Comparison of ENCODE assay signal across 19 cellular contexts in genomic region chr14:96582641-96582980, GRCh38.
DNase-seq lines count a peak whose midpoint lies in the region; ATAC-seq and TF ChIP-seq lines count a peak whose summit lies in the region.
"Had no signal": no experiment of that assay in that cellular context is flagged by ENCODE, and none has a peak within 500 bp of the region (broad histone marks: within the 10 kb centered on the region; RNA-seq: fewer than 3 reads in every experiment).

No MANE protein-coding gene starts in this region.

- H2BK5ac ChIP-seq in neuronal stem cell (ENCODE audit: low read length) = no peak overlapping the region

- peak overlapping the region; percentile 73 for H4K91ac ChIP-seq in neuronal stem cell (ENCODE audit: low read depth, low read length, poor library complexity)

- no peak overlapping the region for H2AFZ ChIP-seq in neuronal stem cell (ENCODE audit: low read length)

- no peak overlapping the region for H3K23ac ChIP-seq in neuronal stem cell (ENCODE audit: low read depth, low read length, poor library complexity)

- TF ChIP-seq CTCF in GM10248 (IDR thresholded peaks at IDR 0.05; ENCODE audit: control extremely low read depth, extremely low read depth, low read depth, missing control alignments) (no peak), RWPE2 (IDR thresholded peaks at IDR 0.05; ENCODE audit: poor library complexity, severe bottlenecking) (no peak), GM10266 (IDR thresholded peaks at IDR 0.05; ENCODE audit: control insufficient read depth, insufficient read depth, low read depth, missing control alignments) (no peak)

- no peak overlapping the region for H3K18ac ChIP-seq in neuronal stem cell (ENCODE audit: low read length)

- H3K4me2 ChIP-seq in neuronal stem cell (ENCODE audit: insufficient read depth, low read length, poor library complexity, severe bottlenecking) = no peak overlapping the region

- no peaks in the 10 kb centered on the region for H3K79me1 ChIP-seq in neuronal stem cell (ENCODE audit: low read depth, low read length)

- DNase-seq in activated CD8-positive, alpha-beta memory T cell treated with anti-CD3 and anti-CD28 coated beads, Interleukin-2, amount 50 U/mL, for 48 hours = peak; percentile 46
- no peak for DNase-seq in activated CD8-positive, alpha-beta memory T cell treated with anti-CD3 and anti-CD28 coated beads, Interleukin-2, amount 50 U/mL, for 4 hours
- DNase-seq in GM10248 (ENCODE audit: extremely low spot score) = peak; percentile 9
- DNase-seq in RWPE2 (ENCODE audit: low spot score) = peak; percentile 53
- DNase-seq in neuronal stem cell (ENCODE audit: low spot score) = no peak
- no peak for DNase-seq in GM10266 (ENCODE audit: extremely low spot score)
- DNase-seq: ACHN, DMS79, IMR-90, NCI-H1048, NCI-H1436, NCI-H2029 treated with DMSO at 0.1 percent for 48 hours, NCI-H446 treated with DMSO at 0.1 percent for 48 hours, OCI-M1, SHP77 treated with DMSO at 0.1 percent for 48 hours had no signal

- no peak for ATAC-seq in RWPE2 (ENCODE audit: low read depth)
- ATAC-seq in GM18498 (IDR thresholded peaks at IDR 0.05; ENCODE audit: unreplicated experiment) = no peak
- ATAC-seq in HG03108 (IDR thresholded peaks at IDR 0.05; ENCODE audit: unreplicated experiment) = no peak
- ATAC-seq: GM12878 had no signal

- H3K27ac ChIP-seq in RWPE2 (ENCODE audit: poor library complexity, severe bottlenecking) (no peak overlapping the region), neuronal stem cell (replicated peaks; ENCODE audit: low read length) (no peak overlapping the region)
- H3K27ac ChIP-seq: HL-60 had no signal

- H3K36me3 ChIP-seq in RWPE2 (ENCODE audit: low read depth) (no peaks in the 10 kb centered on the region), neuronal stem cell (replicated peaks in 1 of 2; ENCODE audit: control insufficient read depth in 2 of 2, insufficient read depth in 2 of 2, low read length in 2 of 2) (no peaks in the 10 kb centered on the region)

- POLR2A ChIA-PET in GM10248 (lab: Yijun Ruan, JAX) = no interaction called here

- no peak overlapping the region for H2BK12ac ChIP-seq in neuronal stem cell (ENCODE audit: low read length)

- H3K14ac ChIP-seq in neuronal stem cell (ENCODE audit: low read length) = no peak overlapping the region

- CTCF ChIA-PET in GM10248 (lab: Yijun Ruan, JAX) = interaction anchor here (4.3 kb wide), 1 partner anchor 16 kb away, joined by 25 read pairs; no protein-coding TSS in a partner anchor

- H3K9ac ChIP-seq in neuronal stem cell (ENCODE audit: low read depth, low read length, poor library complexity) = no peak overlapping the region

- no peaks in the 10 kb centered on the region for H3K4me1 ChIP-seq in RWPE2 (ENCODE audit: insufficient read depth, poor library complexity, severe bottlenecking)
- H3K4me1 ChIP-seq in neuronal stem cell (ENCODE audit: control insufficient read depth in 2 of 2, insufficient read depth in 1 of 2, low read depth in 1 of 2, low read length in 2 of 2) = peaks cover 5 to 27% of the 10 kb centered on the region in 2 donors

- H3K27me3 ChIP-seq in RWPE2 (ENCODE audit: insufficient read depth, poor library complexity, severe bottlenecking) (peaks cover 9% of the 10 kb centered on the region), neuronal stem cell (ENCODE audit: control insufficient read depth in 3 of 3, insufficient read depth in 3 of 3, low read depth in 1 of 3, low read length in 3 of 3) (no peaks in the 10 kb centered on the region)

- H2BK15ac ChIP-seq in neuronal stem cell (ENCODE audit: low read length) = no peak overlapping the region

- H3K9me3 ChIP-seq in RWPE2 (ENCODE audit: severe bottlenecking) (no peaks in the 10 kb centered on the region), neuronal stem cell (replicated peaks in 1 of 2; ENCODE audit: control insufficient read depth in 2 of 2, insufficient read depth in 1 of 2, low read depth in 1 of 2, low read length in 2 of 2) (no peaks in the 10 kb centered on the region)

- no CpG with 5 or more reads among the region's 6 CpGs for WGBS in neuronal stem cell (ENCODE audit: extremely low coverage in 2 of 2, insufficient read length in 2 of 2, insufficient replicate concordance in 1 of 2), 2 donors

- no peak overlapping the region for H2BK120ac ChIP-seq in neuronal stem cell (ENCODE audit: low read depth, low read length)

- H3K4me3 ChIP-seq in RWPE2 (ENCODE audit: severe bottlenecking) (no peak overlapping the region), neuronal stem cell (ENCODE audit: low read length in 2 of 2) (no peak overlapping the region)
- H3K4me3 ChIP-seq: GM12878 had no signal

- no peak overlapping the region for H3K4ac ChIP-seq in neuronal stem cell (ENCODE audit: low read length)

- H4K8ac ChIP-seq in neuronal stem cell (ENCODE audit: low read depth, low read length) = no peak overlapping the region

- H2AK5ac ChIP-seq in neuronal stem cell (ENCODE audit: low read depth, low read length) = peak overlapping the region; percentile 49

Comparison
In these comparisons a context has a peak if more than half of its experiments do, and no peak if none do; other contexts are left out.
1. DNase-seq: peak in activated CD8-positive, alpha-beta memory T cell treated with anti-CD3 and anti-CD28 coated beads, Interleukin-2, amount 50 U/mL, for 48 hours (single experiment), GM10248 (single experiment) and RWPE2 (single experiment); none in activated CD8-positive, alpha-beta memory T cell treated with anti-CD3 and anti-CD28 coated beads, Interleukin-2, amount 50 U/mL, for 4 hours (single experiment), neuronal stem cell (single experiment) and GM10266 (single experiment).